In the genomic region with DNA sequence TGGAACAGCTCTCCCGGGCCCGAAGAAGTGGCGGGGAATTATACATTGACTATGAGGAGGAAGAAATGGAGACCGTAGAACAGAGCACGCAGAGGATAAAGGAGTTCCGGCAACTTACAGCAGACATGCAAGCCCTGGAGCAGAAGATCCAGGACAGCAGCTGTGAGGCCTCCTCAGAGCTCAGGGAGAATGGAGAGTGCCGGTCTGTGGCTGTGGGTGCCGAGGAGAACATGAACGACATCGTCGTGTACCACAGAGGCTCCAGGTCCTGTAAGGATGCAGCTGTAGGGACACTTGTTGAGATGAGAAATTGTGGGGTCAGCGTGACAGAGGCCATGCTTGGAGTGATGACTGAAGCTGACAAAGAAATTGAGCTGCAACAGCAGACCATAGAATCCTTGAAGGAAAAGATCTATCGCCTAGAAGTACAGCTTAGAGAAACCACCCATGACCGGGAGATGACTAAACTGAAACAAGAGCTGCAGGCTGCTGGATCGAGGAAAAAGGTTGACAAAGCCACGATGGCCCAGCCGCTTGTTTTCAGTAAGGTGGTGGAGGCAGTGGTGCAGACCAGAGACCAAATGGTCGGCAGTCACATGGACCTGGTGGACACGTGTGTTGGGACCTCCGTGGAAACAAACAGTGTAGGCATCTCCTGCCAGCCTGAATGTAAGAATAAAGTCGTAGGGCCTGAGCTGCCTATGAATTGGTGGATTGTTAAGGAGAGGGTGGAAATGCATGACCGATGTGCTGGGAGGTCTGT, we compare ENCODE assay signal across 23 cellular contexts.
DNase-seq lines count a peak whose midpoint lies in the region; ATAC-seq and TF ChIP-seq lines count a peak whose summit lies in the region.
"Had no signal": no experiment of that assay in that cellular context is flagged by ENCODE, and none has a peak within 500 bp of the region (broad histone marks: within the 10 kb centered on the region; RNA-seq: fewer than 3 reads in every experiment).

No MANE protein-coding gene starts in this region.

- no peak overlapping the region for H3K4me3 ChIP-seq in DND-41 (ENCODE audit: low read depth in 1 of 2, low read length in 2 of 2)
- no peak overlapping the region for H3K4me3 ChIP-seq in Panc1 (ENCODE audit: low read depth in 2 of 2, low read length in 2 of 2)
- H3K4me3 ChIP-seq in stomach smooth muscle (ENCODE audit: low read length in 2 of 2) = no peak overlapping the region

- no peaks in the 10 kb centered on the region for H4K20me1 ChIP-seq in DND-41 (ENCODE audit: insufficient read depth, low read length)

- TSS peak; percentile 72 for BruUV-seq in Panc1 (replicated peaks; lab: Mats Ljungman, UMichigan)

- TF ChIP-seq CTCF in DND-41 (IDR thresholded peaks at IDR 0.05; ENCODE audit: borderline replicate concordance, extremely low read depth, low read length, poor library complexity, severe bottlenecking) = no peak
- no peak for TF ChIP-seq CTCF in Panc1 (IDR thresholded peaks at IDR 0.05)

- no peaks in the 10 kb centered on the region for H3K79me2 ChIP-seq in DND-41 (ENCODE audit: insufficient read depth, low read length)

- H3K27ac ChIP-seq in DND-41 (ENCODE audit: low read length) = peak overlapping the region; percentile 42
- no peak overlapping the region for H3K27ac ChIP-seq in Panc1 (ENCODE audit: low read length)
- H3K27ac ChIP-seq in stomach smooth muscle (ENCODE audit: low read length) = peak overlapping the region; percentile 37

- H3K4me1 ChIP-seq in DND-41 (ENCODE audit: insufficient read depth, low read length) (peaks cover 11% of the 10 kb centered on the region; the same call in 1 of the 2 replicates), Panc1 (ENCODE audit: control insufficient read depth, insufficient read depth, low read length) (no peaks in the 10 kb centered on the region), stomach smooth muscle (ENCODE audit: control insufficient read depth, insufficient read depth, low read length) (peaks cover 59% of the 10 kb centered on the region)

- intact Hi-C loops in Panc1 (cut with micrococcal nuclease; ENCODE audit: unreplicated experiment) = no loop called here

- ATAC-seq in DND-41 (ENCODE audit: insufficient read depth, low read depth) (no peak), Panc1 (no peak), HG02852 (IDR thresholded peaks at IDR 0.05; ENCODE audit: unreplicated experiment) (no peak)
- ATAC-seq: CD8-positive, alpha-beta T cell; effector memory CD8-positive, alpha-beta T cell; natural killer cell; stimulated activated naive CD8-positive, alpha-beta T cell treated with anti-CD3 and anti-CD28 coated beads, Interleukin-15, amount 100 ng/mL, for 72 hours had no signal

- H2AFZ ChIP-seq in DND-41 (ENCODE audit: low read depth, low read length) = no peak overlapping the region

- no peaks in the 10 kb centered on the region for H3K27me3 ChIP-seq in DND-41 (ENCODE audit: insufficient read depth, low read length, poor library complexity)
- no peaks in the 10 kb centered on the region for H3K27me3 ChIP-seq in Panc1 (ENCODE audit: control insufficient read depth, insufficient read depth, low read length)
- H3K27me3 ChIP-seq in stomach smooth muscle (ENCODE audit: control insufficient read depth in 1 of 2, insufficient read depth in 2 of 2, low read length in 2 of 2) = no peaks in the 10 kb centered on the region
- H3K27me3 ChIP-seq: esophagus squamous epithelium had no signal

- H3K9ac ChIP-seq in DND-41 (ENCODE audit: low read depth, low read length) = no peak overlapping the region
- no peak overlapping the region for H3K9ac ChIP-seq in stomach smooth muscle (ENCODE audit: low read length in 2 of 2)

- H3K36me3 ChIP-seq in DND-41 (ENCODE audit: insufficient read depth, low read length) (no peaks in the 10 kb centered on the region), Panc1 (ENCODE audit: control insufficient read depth, insufficient read depth, low read length) (no peaks in the 10 kb centered on the region), stomach smooth muscle (ENCODE audit: control insufficient read depth in 2 of 2, insufficient read depth in 2 of 2, low read length in 2 of 2) (peaks cover 19% of the 10 kb centered on the region in 2 donors)

- DNase-seq in DND-41 (no peak), Panc1 (ENCODE audit: low read depth, low spot score) (no peak), left kidney (ENCODE audit: low read depth, low spot score) (peak; percentile 66), NOMO-1 treated with DMSO at 0.1 percent for 48 hours (lab: John Stamatoyannopoulos, UW; ENCODE audit: unreplicated experiment) (no peak), medulla oblongata (ENCODE audit: extremely low spot score) (no peak)
- DNase-seq: activated B cell treated with CpG ODN at 0.5 μM for 24 hours; activated CD4-positive, alpha-beta memory T cell treated with anti-CD3 and anti-CD28 coated beads for 36 hours; activated gamma-delta T cell; amniotic stem cell; CD8-positive, alpha-beta T cell; effector memory CD8-positive, alpha-beta T cell; esophagus squamous epithelium; kidney; mesenchymal stem cell; natural killer cell; NCI-H1694; NCI-H226; NCI-H82; small intestine; stimulated activated CD4-positive, alpha-beta T cell treated with anti-CD3 and anti-CD28 coated beads, Interleukin-4, amount 100 ng/mL, for 1 hour; stimulated activated naive CD8-positive, alpha-beta T cell treated with anti-CD3 and anti-CD28 coated beads, Interleukin-15, amount 100 ng/mL, for 72 hours had no signal

- CTCF ChIA-PET in Panc1 (lab: Charles Lee) = no interaction called here

- no peak overlapping the region for H3K4me2 ChIP-seq in DND-41 (ENCODE audit: insufficient read depth, low read length)

- H3K9me3 ChIP-seq in DND-41 (ENCODE audit: insufficient read depth, low read length, severe bottlenecking) (no peaks in the 10 kb centered on the region), Panc1 (ENCODE audit: control insufficient read depth, insufficient read depth, low read depth, low read length) (no peaks in the 10 kb centered on the region), stomach smooth muscle (ENCODE audit: control insufficient read depth in 2 of 2, low read length in 2 of 2) (no peaks in the 10 kb centered on the region)
- H3K9me3 ChIP-seq: esophagus squamous epithelium had no signal

- in situ Hi-C loops in Panc1 (cut with HindIII; ENCODE audit: low pct_unique_long_range_greater_than_20kb, low sequenced_read_pairs) = no loop called here

- POLR2A ChIA-PET in Panc1 (lab: Charles Lee) = no interaction called here
